Comparison of ENCODE assay signal across 8 cellular contexts in genomic region chr7:50418086-50418515, GRCh38. TPM values are rescaled to one million over a fixed set of nuclear protein-coding genes. Genes with fewer than 3 reads are reported as not detected.
A peak's percentile ranks its signal among the peaks of the same experiment; 100 is the strongest.
DNase-seq lines count a peak whose midpoint lies in the region; ATAC-seq, FAIRE-seq and TF ChIP-seq lines count a peak whose summit lies in the region.

No MANE protein-coding gene starts in this region.

- peak; percentile 21 for DNase-seq in AG04449 (ENCODE audit: low read depth, low spot score)
- DNase-seq in NCI-H2081 (lab: John Stamatoyannopoulos, UW): peak; percentile 72 to 87
- DNase-seq in body of pancreas: peak; percentile 63 to 82 (median 73)
- peak; percentile 90 for DNase-seq in iPS-NIHi7 (ENCODE audit: extremely low spot score)
- peak; percentile 29 to 30 for DNase-seq in stimulated activated CD4-positive, alpha-beta T cell treated with anti-CD3 and anti-CD28 coated beads, Interleukin-1b, Interleukin-23, amount 100 ng/mL, for 1 hour (ENCODE audit: low read depth in 2 of 2)

- no peaks in the 10 kb centered on the region for H3K4me1 ChIP-seq in body of pancreas

- no peak for TF ChIP-seq POLR2A in body of pancreas (IDR thresholded peaks at IDR 0.05)

- no peaks in the 10 kb centered on the region for H3K27me3 ChIP-seq in body of pancreas

- no peaks in the 10 kb centered on the region for H3K36me3 ChIP-seq in body of pancreas (replicated peaks in 1 of 2; ENCODE audit: insufficient read depth in 1 of 2, low read depth in 2 of 2)

- H3K9me3 ChIP-seq in body of pancreas: no peaks in the 10 kb centered on the region

- TF ChIP-seq CTCF in AG04449 (IDR thresholded peaks at IDR 0.05; ENCODE audit: insufficient read depth, low read length, missing control alignments) (peak; percentile 98), body of pancreas (IDR thresholded peaks at IDR 0.05) (peak; percentile 44 to 82 (median 74))

- no peak overlapping the region for H3K27ac ChIP-seq in body of pancreas

- ATAC-seq in GM18511 (IDR thresholded peaks at IDR 0.05; ENCODE audit: unreplicated experiment): peak; percentile 75
- ATAC-seq in HG02973 (IDR thresholded peaks at IDR 0.05; ENCODE audit: unreplicated experiment): peak; percentile 80
- ATAC-seq in body of pancreas: peak; percentile 75

- intact Hi-C loops in body of pancreas (cut with DNase I): loop anchor here (10.0 kb wide), 1 partner anchor 323 kb away; the partner anchor contains the start of gene ZPBP

- POLR2A ChIA-PET in AG04449 (lab: Yijun Ruan, JAX): no interaction called here

- FAIRE-seq in TTC549 (lab: Jason Lieb, UNC): peak; percentile 43

- H3K4me3 ChIP-seq in AG04449 (ENCODE audit: low read depth, low read length) (no peak overlapping the region), body of pancreas (no peak overlapping the region)

- WGBS in body of pancreas, 2 donors: 1 to 3% methylated on average over 2 to 4 of the region's 4 CpGs

- CTCF ChIA-PET in AG04449 (lab: Yijun Ruan, JAX): interaction anchor here (0.6 to 6.2 kb wide), 23 partner anchors 10 to 745 kb away, joined by 3 to 34 read pairs (median 4); partner anchors contain the start of gene ZPBP

RNA-seq across cellular contexts. Expression of gene FIGNL1, which starts 32.0 kb away (rescaled TPM):
- 1 to 10 TPM; 2.0 to 7.0 TPM for total RNA-seq in body of pancreas

Comparison
In these comparisons a context has a peak if more than half of its experiments do, and no peak if none do; other contexts are left out.
1. DNase-seq: peak in every context shown above with its lines; median percentile 90 in iPS-NIHi7; 80 in NCI-H2081; 73 in body of pancreas; 30 in stimulated activated CD4-positive, alpha-beta T cell treated with anti-CD3 and anti-CD28 coated beads, Interleukin-1b, Interleukin-23, amount 100 ng/mL, for 1 hour; 21 in AG04449.